1 cellular context compared by ENCODE assay signal in genomic region chr16:70653809-70654771, GRCh38.
TF ChIP-seq lines count a peak whose summit lies in the region.

No MANE protein-coding gene starts in this region.

TF ChIP-seq in HepG2, 621 proteins besides CTCF, POLR2A, EP300 and RAD21 (continued from another document and continues in another):
- TF ChIP-seq STAT6 (CRISPR knock-in tag; IDR thresholded peaks at IDR 0.05; ENCODE audit: borderline replicate concordance): no peak
- no peak for TF ChIP-seq ZNF207 (IDR thresholded peaks at IDR 0.05; ENCODE audit: borderline replicate concordance)
- TF ChIP-seq ZNF83 (CRISPR knock-in tag; IDR thresholded peaks at IDR 0.05; ENCODE audit: borderline replicate concordance): peak; percentile 18; the same call in 1 of the 2 replicates
- 0 out of 2 replicates have a peak, but pooled peaks have one; percentile 47 for TF ChIP-seq IRF2 (CRISPR knock-in tag; IDR thresholded peaks at IDR 0.05)
- TF ChIP-seq TBX3 (IDR thresholded peaks at IDR 0.05; ENCODE audit: borderline replicate concordance): no peak
- TF ChIP-seq ARNT (IDR thresholded peaks at IDR 0.05): no peak
- TF ChIP-seq ARID5B (CRISPR knock-in tag; IDR thresholded peaks at IDR 0.05): peak; percentile 29; the same call in 1 of the 2 replicates
- no peak for TF ChIP-seq ZNF674 (CRISPR knock-in tag; IDR thresholded peaks at IDR 0.05; ENCODE audit: low read depth)
- TF ChIP-seq FOXK1 (CRISPR knock-in tag; IDR thresholded peaks at IDR 0.05; ENCODE audit: borderline replicate concordance, low read depth): peak; percentile 58; the same call in 1 of the 2 replicates
- TF ChIP-seq ZNF597 (CRISPR knock-in tag; IDR thresholded peaks at IDR 0.05): no peak
- TF ChIP-seq MAZ (IDR thresholded peaks at IDR 0.05; ENCODE audit: borderline replicate concordance, low read depth, low read length): no peak
- TF ChIP-seq MAZ (CRISPR knock-in tag; IDR thresholded peaks at IDR 0.05; ENCODE audit: low read depth): 0 out of 2 replicates have a peak, but pooled peaks have one; percentile 21
- TF ChIP-seq ZNF484 (CRISPR knock-in tag; IDR thresholded peaks at IDR 0.05; ENCODE audit: borderline replicate concordance, low read depth): no peak
- TF ChIP-seq THAP11 (CRISPR knock-in tag; IDR thresholded peaks at IDR 0.05): peak; percentile 58; the same call in 1 of the 2 replicates
- TF ChIP-seq NFE2 (CRISPR knock-in tag; IDR thresholded peaks at IDR 0.05): no peak
- 0 out of 2 replicates have a peak, but pooled peaks have one; percentile 27 for TF ChIP-seq ZNF441 (CRISPR knock-in tag; IDR thresholded peaks at IDR 0.05; ENCODE audit: borderline replicate concordance)
- peak; percentile 39; the same call in 1 of the 2 replicates for TF ChIP-seq ZFP91 (CRISPR knock-in tag; IDR thresholded peaks at IDR 0.05; ENCODE audit: borderline replicate concordance)
- TF ChIP-seq KAT7 (CRISPR knock-in tag; IDR thresholded peaks at IDR 0.05; ENCODE audit: borderline replicate concordance): no peak
- peak in 1 of 2 experiments; percentile 69; a peak in 2 of 4 replicates for TF ChIP-seq KLF16 (CRISPR knock-in tag; IDR thresholded peaks at IDR 0.05)
- TF ChIP-seq ZNF850 (CRISPR knock-in tag; conservative IDR thresholded peaks at IDR 0.05): no peak
- TF ChIP-seq RAD51 (IDR thresholded peaks at IDR 0.05; ENCODE audit: borderline replicate concordance): no peak
- TF ChIP-seq PLSCR1 (CRISPR knock-in tag; IDR thresholded peaks at IDR 0.05; ENCODE audit: borderline replicate concordance): no peak
- no peak for TF ChIP-seq PHF20 (CRISPR knock-in tag; IDR thresholded peaks at IDR 0.05)
- peak; percentile 43 for TF ChIP-seq FOXA3 (CRISPR knock-in tag; IDR thresholded peaks at IDR 0.05)
- no peak for TF ChIP-seq ZNF639 (CRISPR knock-in tag; conservative IDR thresholded peaks at IDR 0.05)
- peak; percentile 27; the same call in 1 of the 2 replicates for TF ChIP-seq SPEN (CRISPR knock-in tag; IDR thresholded peaks at IDR 0.05; ENCODE audit: low read depth)
- TF ChIP-seq SRSF4 (IDR thresholded peaks at IDR 0.05; ENCODE audit: low read depth, low read length, poor library complexity, severe bottlenecking): no peak
- no peak for TF ChIP-seq GLMP (CRISPR knock-in tag; IDR thresholded peaks at IDR 0.05; ENCODE audit: borderline replicate concordance)
- TF ChIP-seq ZNF615 (CRISPR knock-in tag; IDR thresholded peaks at IDR 0.05; ENCODE audit: borderline replicate concordance): no peak
- no peak for TF ChIP-seq ZNF263 (CRISPR knock-in tag; IDR thresholded peaks at IDR 0.05)
- 0 out of 2 replicates have a peak, but pooled peaks have one; percentile 33 for TF ChIP-seq MIXL1 (CRISPR knock-in tag; IDR thresholded peaks at IDR 0.05)
- TF ChIP-seq PRDM10 (CRISPR knock-in tag; IDR thresholded peaks at IDR 0.05; ENCODE audit: low read depth): no peak
- TF ChIP-seq ZSCAN9 (CRISPR knock-in tag; IDR thresholded peaks at IDR 0.05; ENCODE audit: borderline replicate concordance): no peak
- TF ChIP-seq DNMT3B (CRISPR knock-in tag; conservative IDR thresholded peaks at IDR 0.05): 0 out of 2 replicates have a peak, but pooled peaks have one; percentile 64
- TF ChIP-seq PAF1 (CRISPR knock-in tag; IDR thresholded peaks at IDR 0.05): no peak
- 0 out of 2 replicates have a peak, but pooled peaks have one; percentile 5 for TF ChIP-seq MEIS1 (CRISPR knock-in tag; IDR thresholded peaks at IDR 0.05; ENCODE audit: borderline replicate concordance)
- TF ChIP-seq ZNF672 (CRISPR knock-in tag; IDR thresholded peaks at IDR 0.05): no peak
- TF ChIP-seq TSC22D2 (CRISPR knock-in tag; IDR thresholded peaks at IDR 0.05; ENCODE audit: borderline replicate concordance): no peak
- no peak for TF ChIP-seq ZXDC (CRISPR knock-in tag; IDR thresholded peaks at IDR 0.05)
- no peak for TF ChIP-seq PRMT3 (CRISPR knock-in tag; IDR thresholded peaks at IDR 0.05; ENCODE audit: borderline replicate concordance, low read depth)
- TF ChIP-seq MIER2 (CRISPR knock-in tag; IDR thresholded peaks at IDR 0.05): peak; percentile 51; the same call in 1 of the 2 replicates
- peak; percentile 93 for TF ChIP-seq SMC3 (IDR thresholded peaks at IDR 0.05; ENCODE audit: low read length)
- no peak for TF ChIP-seq HNRNPUL1 (IDR thresholded peaks at IDR 0.05; ENCODE audit: low read depth, low read length)
